8 cellular contexts compared by ENCODE assay signal in the genomic region with DNA sequence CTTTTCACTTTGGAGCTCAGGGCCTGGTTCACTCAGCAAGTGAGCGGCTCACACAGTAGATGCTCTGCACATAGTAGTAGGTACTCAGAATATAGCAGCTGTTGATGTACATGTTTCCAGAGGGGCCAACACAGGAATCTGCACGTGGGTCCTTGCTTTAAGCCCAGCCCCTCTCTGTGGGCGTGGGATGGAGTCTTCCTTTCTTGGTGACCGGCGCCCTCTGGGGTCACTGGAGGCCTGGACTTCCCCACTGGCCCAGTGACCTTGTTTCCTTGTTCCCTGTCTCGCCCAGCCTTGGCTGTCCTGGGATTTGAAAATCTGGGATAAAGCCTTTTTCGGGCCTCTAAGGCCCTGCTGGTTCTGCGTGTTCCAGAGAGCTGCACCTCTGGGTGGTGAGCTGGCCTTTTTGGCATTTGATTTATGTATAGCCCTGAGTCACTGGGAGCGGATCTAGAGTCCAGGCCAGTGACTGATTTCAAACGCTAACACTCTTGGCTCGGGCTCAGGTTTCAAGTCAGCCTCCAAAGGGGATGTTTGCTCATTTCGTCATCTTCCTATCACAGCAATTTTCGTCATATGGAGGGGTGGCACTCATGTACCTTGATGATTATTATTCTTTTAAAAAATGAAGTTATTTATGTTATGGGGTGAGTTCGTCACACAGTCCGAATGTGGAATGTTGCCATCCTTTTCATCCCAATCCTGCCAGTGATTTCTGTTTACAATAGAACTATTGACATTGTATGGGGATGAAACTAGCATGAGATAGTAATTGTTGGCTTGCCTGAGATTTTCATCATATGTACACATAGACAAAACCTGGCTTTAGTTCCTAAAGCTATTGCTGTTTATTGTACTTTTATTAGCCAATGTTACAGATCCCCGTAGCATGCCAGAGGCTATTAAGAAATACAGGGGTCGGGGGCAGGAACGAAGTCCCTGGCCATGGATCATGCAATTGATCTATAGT.
A peak's percentile ranks its signal among the peaks of the same experiment; 100 is the strongest.
DNase-seq lines count a peak whose midpoint lies in the region; ATAC-seq and TF ChIP-seq lines count a peak whose summit lies in the region.

No MANE protein-coding gene starts in this region.

- peak overlapping the region in 3 of 5 donors; percentile 37 to 53 (median 48) for H3K9ac ChIP-seq in subcutaneous abdominal adipose tissue (ENCODE audit: low read length in 5 of 5)

- H3K9me3 ChIP-seq in subcutaneous abdominal adipose tissue (ENCODE audit: control insufficient read depth in 5 of 5, low read length in 5 of 5), result no peaks in the 10 kb centered on the region

- H3K36me3 ChIP-seq in kidney epithelial cell (ENCODE audit: control insufficient read depth, insufficient read depth, low read length) (no peaks in the 10 kb centered on the region), subcutaneous abdominal adipose tissue (ENCODE audit: control insufficient read depth in 5 of 5, insufficient read depth in 5 of 5, low read length in 5 of 5) (no peaks in the 10 kb centered on the region)

- H3K4me1 ChIP-seq in subcutaneous abdominal adipose tissue (ENCODE audit: control insufficient read depth in 5 of 5, insufficient read depth in 5 of 5, low read length in 5 of 5), result peaks cover 3 to 28% (median 24%) of the 10 kb centered on the region in 5 donors

- no peaks in the 10 kb centered on the region for H3K27me3 ChIP-seq in kidney epithelial cell (ENCODE audit: control insufficient read depth, insufficient read depth, low read length)
- H3K27me3 ChIP-seq in subcutaneous abdominal adipose tissue (ENCODE audit: control insufficient read depth in 5 of 5, insufficient read depth in 4 of 5, low read length in 5 of 5), result no peaks in the 10 kb centered on the region

- H3K4me3 ChIP-seq in kidney epithelial cell (ENCODE audit: low read depth, low read length) (no peak overlapping the region), subcutaneous abdominal adipose tissue (ENCODE audit: low read depth in 1 of 5, low read length in 5 of 5) (peak overlapping the region in 2 of 5 donors; percentile 22 to 29)

- DNase-seq in GM13977 (ENCODE audit: low spot score) (no peak), NCI-H748 treated with DMSO at 0.1 percent for 48 hours (lab: John Stamatoyannopoulos, UW) (peak; percentile 70), caudate nucleus (lab: John Stamatoyannopoulos, UW) (peak in 15 of 61 donors; percentile 2 to 48 (median 20)), kidney epithelial cell (ENCODE audit: low read depth) (peak; percentile 98)
- no peak for DNase-seq in activated CD4-positive, alpha-beta T cell treated with anti-CD3 and anti-CD28 coated beads, Interleukin-2, amount 50 U/mL, for 4 hours

- in situ Hi-C loops in GM13977 (cut with MboI; ENCODE audit: low pct_unique_long_range_greater_than_20kb, low sequenced_read_pairs, unreplicated experiment), result no loop called here

- H3K27ac ChIP-seq in caudate nucleus (ENCODE audit: low read depth, low read length) (peak overlapping the region; percentile 14), subcutaneous abdominal adipose tissue (ENCODE audit: low read depth, low read length) (peak overlapping the region; percentile 84)

- TF ChIP-seq CTCF in GM13977 (IDR thresholded peaks at IDR 0.05; ENCODE audit: extremely low read depth, insufficient read depth, missing control alignments) (peak; percentile 16), kidney epithelial cell (IDR thresholded peaks at IDR 0.05; ENCODE audit: insufficient read depth, low read length, poor library complexity, severe bottlenecking) (no peak)

- ATAC-seq in HG02938 (IDR thresholded peaks at IDR 0.05; ENCODE audit: unreplicated experiment), result no peak
- ATAC-seq in GM18861 (IDR thresholded peaks at IDR 0.05; ENCODE audit: unreplicated experiment), result no peak

Comparison
In these comparisons a context has a peak if more than half of its experiments do, and no peak if none do; other contexts are left out.
1. DNase-seq: peak in NCI-H748 treated with DMSO at 0.1 percent for 48 hours (single experiment) and kidney epithelial cell (single experiment); none in GM13977 (single experiment) and activated CD4-positive, alpha-beta T cell treated with anti-CD3 and anti-CD28 coated beads, Interleukin-2, amount 50 U/mL, for 4 hours (0 of 2).